In genomic region chr13:49779721-49780120, GRCh38 we compare ENCODE assay signal across 15 cellular contexts. TPM values are rescaled to one million over a fixed set of nuclear protein-coding genes. Genes with fewer than 3 reads are reported as not detected.
A peak's percentile ranks its signal among the peaks of the same experiment; 100 is the strongest.
DNase-seq lines count a peak whose midpoint lies in the region; ATAC-seq and TF ChIP-seq lines count a peak whose summit lies in the region.
"Had no signal": no experiment of that assay in that cellular context is flagged by ENCODE, and none has a peak within 500 bp of the region (broad histone marks: within the 10 kb centered on the region; RNA-seq: fewer than 3 reads in every experiment).

No MANE protein-coding gene starts in this region.

- H3K9me1 ChIP-seq in IMR-90 (ENCODE audit: insufficient read depth, low read length), result peaks cover 25% of the 10 kb centered on the region

- H3K56ac ChIP-seq in IMR-90 (ENCODE audit: extremely low read depth, insufficient read depth, low read length), result no peak overlapping the region

- H3K4me1 ChIP-seq in IMR-90 (ENCODE audit: control insufficient read depth, insufficient read depth, low read length), result peaks cover 11% of the 10 kb centered on the region
- H3K4me1 ChIP-seq in mucosa of descending colon (ENCODE audit: low read depth), result peaks cover 15% of the 10 kb centered on the region

- no peak overlapping the region for H3K18ac ChIP-seq in IMR-90 (ENCODE audit: low read depth, low read length)

- peak overlapping the region; percentile 36; the same call in 1 of the 2 replicates for H3K23ac ChIP-seq in IMR-90 (ENCODE audit: low read depth, low read length)

- no peaks in the 10 kb centered on the region for H3K27me3 ChIP-seq in IMR-90 (ENCODE audit: control insufficient read depth, insufficient read depth, low read length)

- H2AK5ac ChIP-seq in IMR-90 (ENCODE audit: low read depth, low read length), result no peak overlapping the region

- H3K27ac ChIP-seq in IMR-90 (ENCODE audit: insufficient read depth, low read length), result no peak overlapping the region
- H3K27ac ChIP-seq: HL-60 had no signal

- H2AFZ ChIP-seq in IMR-90 (replicated peaks; ENCODE audit: low read length, poor library complexity), result no peak overlapping the region

- no peak overlapping the region for H2BK120ac ChIP-seq in IMR-90 (ENCODE audit: low read depth, low read length)

- no peak for ATAC-seq in IMR-90 (ENCODE audit: low read depth)
- ATAC-seq in mucosa of descending colon, result peak; percentile 59
- ATAC-seq in GM19397 (IDR thresholded peaks at IDR 0.05; ENCODE audit: unreplicated experiment), result no peak
- ATAC-seq in HG03097 (IDR thresholded peaks at IDR 0.05; ENCODE audit: low FRiP score, unreplicated experiment), result no peak

- H2BK15ac ChIP-seq in IMR-90 (ENCODE audit: low read depth, low read length), result no peak overlapping the region

- no peak for TF ChIP-seq RAD21 in IMR-90 (IDR thresholded peaks at IDR 0.05; ENCODE audit: low read length)

- no peak overlapping the region for H3K14ac ChIP-seq in IMR-90 (replicated peaks; ENCODE audit: low read depth, low read length)

- in situ Hi-C loops in IMR-90 (cut with MboI; ENCODE audit: low sequenced_read_pairs), result no loop called here

- H3K36me3 ChIP-seq in IMR-90 (ENCODE audit: control insufficient read depth, insufficient read depth, low read length) (no peaks in the 10 kb centered on the region; the same call in 1 of the 2 replicates), mucosa of descending colon (ENCODE audit: low read depth) (no peaks in the 10 kb centered on the region)

- DNase-seq in IMR-90, result no peak
- no peak for DNase-seq in activated T-helper 1 cell treated with anti-CD3 and anti-CD28 coated beads, Interleukin-12 subunit alpha, Interleukin-12 subunit beta, Interleukin-2, Interleukin-4 antibody, amounts not matched to agents 30 ng/mL and 10 ng/mL and 1 ng/mL, durations not matched to agents 14 hours and 24 hours and 36 hours (ENCODE audit: low spot score)
- no peak for DNase-seq in mucosa of descending colon
- no peak for DNase-seq in type B pancreatic cell (ENCODE audit: extremely low spot score, unreplicated experiment)
- DNase-seq in kidney glomerular epithelial cell (lab: John Stamatoyannopoulos, UW), result no peak
- DNase-seq: C1 segment of cervical spinal cord; CD4-positive, alpha-beta T cell; DND-41; GDM1; HCEC 1CT; HFFc6 had no signal

- peak overlapping the region; percentile 14 for H3K27ac Mint-ChIP-seq in activated T-helper 1 cell treated with anti-CD3 and anti-CD28 coated beads, Interleukin-12 subunit alpha, Interleukin-12 subunit beta, Interleukin-2, Interleukin-4 antibody, amounts not matched to agents 30 ng/mL and 10 ng/mL and 1 ng/mL, durations not matched to agents 14 hours and 24 hours and 36 hours
- H3K27ac Mint-ChIP-seq in type B pancreatic cell, result peak overlapping the region; percentile 1
- H3K27ac Mint-ChIP-seq: B cell; CD4-positive, alpha-beta T cell; HFFc6 had no signal

- peaks cover 84% of the 10 kb centered on the region for H4K20me1 ChIP-seq in IMR-90 (ENCODE audit: insufficient read depth, low read length)

- no peak overlapping the region for H2BK5ac ChIP-seq in IMR-90 (ENCODE audit: low read depth, low read length, poor library complexity, severe bottlenecking)

- H4K8ac ChIP-seq in IMR-90 (ENCODE audit: low read depth in 2 of 2, low read length in 2 of 2), result no peak overlapping the region

- intact Hi-C loops in IMR-90 (cut with micrococcal nuclease), result loop anchor here (5.0 kb wide), 1 partner anchor 67 kb away; no protein-coding TSS in a partner anchor
- intact Hi-C loops in activated T-helper 1 cell treated with anti-CD3 and anti-CD28 coated beads, Interleukin-12 subunit alpha, Interleukin-12 subunit beta, Interleukin-2, Interleukin-4 antibody, amounts not matched to agents 30 ng/mL and 10 ng/mL and 1 ng/mL, durations not matched to agents 14 hours and 24 hours and 36 hours (cut with micrococcal nuclease), result no loop called here
- intact Hi-C loops in mucosa of descending colon (cut with DNase I, micrococcal nuclease), result no loop called here

- peaks cover 2% of the 10 kb centered on the region for H3K36me3 Mint-ChIP-seq in activated T-helper 1 cell treated with anti-CD3 and anti-CD28 coated beads, Interleukin-12 subunit alpha, Interleukin-12 subunit beta, Interleukin-2, Interleukin-4 antibody, amounts not matched to agents 30 ng/mL and 10 ng/mL and 1 ng/mL, durations not matched to agents 14 hours and 24 hours and 36 hours (ENCODE audit: low read depth)
- H3K36me3 Mint-ChIP-seq in type B pancreatic cell, result no peaks in the 10 kb centered on the region

- H3K9me3 ChIP-seq in IMR-90 (ENCODE audit: control insufficient read depth, insufficient read depth, low read length) (no peaks in the 10 kb centered on the region), mucosa of descending colon (no peaks in the 10 kb centered on the region)

- H3K9ac ChIP-seq in IMR-90 (ENCODE audit: low read depth, low read length), result no peak overlapping the region

- H3K9me3 Mint-ChIP-seq in activated T-helper 1 cell treated with anti-CD3 and anti-CD28 coated beads, Interleukin-12 subunit alpha, Interleukin-12 subunit beta, Interleukin-2, Interleukin-4 antibody, amounts not matched to agents 30 ng/mL and 10 ng/mL and 1 ng/mL, durations not matched to agents 14 hours and 24 hours and 36 hours, result no peaks in the 10 kb centered on the region
- no peaks in the 10 kb centered on the region for H3K9me3 Mint-ChIP-seq in type B pancreatic cell
- H3K9me3 Mint-ChIP-seq: CD4-positive, alpha-beta T cell; HFFc6 had no signal

- H3K4me3 ChIP-seq in IMR-90 (ENCODE audit: insufficient read depth, low read depth, low read length) (no peak overlapping the region), mucosa of descending colon (no peak overlapping the region)

- CTCF ChIA-PET in IMR-90 (lab: Yijun Ruan, JAX), result interaction anchor here (1.2 kb wide), 1 partner anchor 11 kb away, joined by 5 read pairs; no protein-coding TSS in a partner anchor

- BruUV-seq in IMR-90 (replicated peaks; lab: Mats Ljungman, UMichigan), result no TSS peak

- no peak overlapping the region for H4K5ac ChIP-seq in IMR-90 (ENCODE audit: low read depth, low read length)

- TF ChIP-seq POLR2A in IMR-90 (IDR thresholded peaks at IDR 0.05; ENCODE audit: low read depth, low read length), result no peak

- dilution Hi-C loops in IMR-90 (cut with HindIII; ENCODE audit: low sequenced_read_pairs, unreplicated experiment), result no loop called here

- TF ChIP-seq CTCF in IMR-90 (conservative IDR thresholded peaks at IDR 0.05; ENCODE audit: low read depth, low read length), result no peak
- no peak for TF ChIP-seq CTCF in mucosa of descending colon (IDR thresholded peaks at IDR 0.05)
- no peak for TF ChIP-seq CTCF in type B pancreatic cell (conservative IDR thresholded peaks at IDR 0.05)

- no peak overlapping the region for H4K91ac ChIP-seq in IMR-90 (ENCODE audit: insufficient read depth, low read depth, low read length)

- peaks cover 24% of the 10 kb centered on the region for H3K4me1 Mint-ChIP-seq in activated T-helper 1 cell treated with anti-CD3 and anti-CD28 coated beads, Interleukin-12 subunit alpha, Interleukin-12 subunit beta, Interleukin-2, Interleukin-4 antibody, amounts not matched to agents 30 ng/mL and 10 ng/mL and 1 ng/mL, durations not matched to agents 14 hours and 24 hours and 36 hours (ENCODE audit: low read depth)
- peaks cover 39% of the 10 kb centered on the region for H3K4me1 Mint-ChIP-seq in type B pancreatic cell (ENCODE audit: unreplicated experiment)

- H3K4me2 ChIP-seq in IMR-90 (ENCODE audit: low read depth, low read length), result no peak overlapping the region

- no peaks in the 10 kb centered on the region for H3K27me3 Mint-ChIP-seq in activated T-helper 1 cell treated with anti-CD3 and anti-CD28 coated beads, Interleukin-12 subunit alpha, Interleukin-12 subunit beta, Interleukin-2, Interleukin-4 antibody, amounts not matched to agents 30 ng/mL and 10 ng/mL and 1 ng/mL, durations not matched to agents 14 hours and 24 hours and 36 hours (ENCODE audit: insufficient read depth)
- H3K27me3 Mint-ChIP-seq in type B pancreatic cell, result no peaks in the 10 kb centered on the region
- H3K27me3 Mint-ChIP-seq: B cell; CD4-positive, alpha-beta T cell had no signal

- H3K4me3 Mint-ChIP-seq in activated T-helper 1 cell treated with anti-CD3 and anti-CD28 coated beads, Interleukin-12 subunit alpha, Interleukin-12 subunit beta, Interleukin-2, Interleukin-4 antibody, amounts not matched to agents 30 ng/mL and 10 ng/mL and 1 ng/mL, durations not matched to agents 14 hours and 24 hours and 36 hours, result no peak overlapping the region
- H3K4me3 Mint-ChIP-seq in type B pancreatic cell, result no peak overlapping the region
- H3K4me3 Mint-ChIP-seq: B cell; CD4-positive, alpha-beta T cell; HFFc6 had no signal

- no peak overlapping the region for H3K4ac ChIP-seq in IMR-90 (ENCODE audit: low read depth, low read length)

- peaks cover 26 to 84% of the 10 kb centered on the region in 2 experiments for H3K79me1 ChIP-seq in IMR-90 (ENCODE audit: low read depth in 1 of 2, low read length in 2 of 2)

- no peak overlapping the region for H2BK20ac ChIP-seq in IMR-90 (ENCODE audit: low read depth, low read length)

- POLR2A ChIA-PET in IMR-90 (lab: Charles Lee; ENCODE audit: unreplicated experiment), result no interaction called here

- no peak overlapping the region for H2AK9ac ChIP-seq in IMR-90 (replicated peaks; ENCODE audit: low read depth, low read length, poor library complexity)

TF ChIP-seq in IMR-90, 13 proteins besides CTCF, POLR2A, EP300 and RAD21 (continues in another document):
- TF ChIP-seq BHLHE40 (IDR thresholded peaks at IDR 0.05; ENCODE audit: low read depth, low read length), result no peak
- TF ChIP-seq SMC3 (IDR thresholded peaks at IDR 0.05; ENCODE audit: low read depth, low read length), result no peak
- TF ChIP-seq CEBPB (IDR thresholded peaks at IDR 0.05; ENCODE audit: low read depth, low read length), result no peak
- no peak for TF ChIP-seq RFX5 (IDR thresholded peaks at IDR 0.05; ENCODE audit: low read depth, low read length)
- no peak for TF ChIP-seq FOS (IDR thresholded peaks at IDR 0.05; ENCODE audit: low read depth, low read length)
- TF ChIP-seq MAFK (IDR thresholded peaks at IDR 0.05; ENCODE audit: low read depth, low read length), result no peak
- no peak for TF ChIP-seq CHD1 (IDR thresholded peaks at IDR 0.05; ENCODE audit: low read depth, low read length)

RNA-seq across cellular contexts. Expression of gene KPNA3, which starts 12.8 kb away (rescaled TPM):
- total RNA-seq in IMR-90 (2012; rRNA removed), result 48.6 and 63.6 TPM in 2 replicates
- 21.1 and 25.3 TPM in 2 replicates for polyA plus RNA-seq in IMR-90 (2012; rRNA removed)
- polyA plus RNA-seq in IMR-90 (2012; cell fraction: cytosol; rRNA removed), result 6.1 and 7.1 TPM in 2 replicates
- 3.5 and 27.9 TPM in 2 replicates for polyA plus RNA-seq in IMR-90 (2012; cell fraction: nucleus; rRNA removed; ENCODE audit: low replicate concordance)
- total RNA-seq in activated T-helper 1 cell treated with anti-CD3 and anti-CD28 coated beads, Interleukin-12 subunit alpha, Interleukin-12 subunit beta, Interleukin-2, Interleukin-4 antibody, amounts not matched to agents 30 ng/mL and 10 ng/mL and 1 ng/mL, durations not matched to agents 14 hours and 24 hours and 36 hours, result 54.7 and 55.0 TPM in 2 replicates
- 10 to 100 TPM; 20.0 to 45.6 (median 24.6) TPM for total RNA-seq in mucosa of descending colon
- 36.5 and 40.1 TPM in 2 replicates for total RNA-seq in type B pancreatic cell (ENCODE audit: low replicate concordance)
